Comparison of ENCODE assay signal across 9 cellular contexts in genomic region chr1:3610165-3610822, GRCh38. TPM values are rescaled to one million over a fixed set of nuclear protein-coding genes. Genes with fewer than 3 reads are reported as not detected.
A peak's percentile ranks its signal among the peaks of the same experiment; 100 is the strongest.
DNase-seq lines count a peak whose midpoint lies in the region; ATAC-seq, FAIRE-seq and TF ChIP-seq lines count a peak whose summit lies in the region.
"Had no signal": no experiment of that assay in that cellular context is flagged by ENCODE, and none has a peak within 500 bp of the region (broad histone marks: within the 10 kb centered on the region; RNA-seq: fewer than 3 reads in every experiment).

No MANE protein-coding gene starts in this region.

- H3K27me3 Mint-ChIP-seq in activated CD4-positive, alpha-beta T cell treated with anti-CD3 and anti-CD28 coated beads for 36 hours, result peaks cover 16% of the 10 kb centered on the region

- H3K9me3 Mint-ChIP-seq in activated CD4-positive, alpha-beta T cell treated with anti-CD3 and anti-CD28 coated beads for 36 hours (ENCODE audit: low read depth), result no peaks in the 10 kb centered on the region

- H3K4me3 Mint-ChIP-seq in activated CD4-positive, alpha-beta T cell treated with anti-CD3 and anti-CD28 coated beads for 36 hours, result peak overlapping the region; percentile 38

- POLR2A ChIA-PET in activated CD4-positive, alpha-beta T cell treated with anti-CD3 and anti-CD28 coated beads for 36 hours (lab: Charles Lee), result no interaction called here

- CTCF ChIA-PET in activated CD4-positive, alpha-beta T cell treated with anti-CD3 and anti-CD28 coated beads for 36 hours (lab: Charles Lee), result no interaction called here

- DNase-seq in activated CD4-positive, alpha-beta T cell treated with anti-CD3 and anti-CD28 coated beads for 36 hours, result no peak
- DNase-seq in activated CD4-positive, alpha-beta T cell treated with anti-CD3 and anti-CD28 coated beads, Interleukin-2, amount 50 U/mL, for 48 hours, result no peak
- DNase-seq in NCI-H2171 treated with DMSO at 0.1 percent for 48 hours (lab: John Stamatoyannopoulos, UW) (peak; percentile 98), fibroblast of gingiva (ENCODE audit: low read depth) (peak; percentile 42), T1000 (lab: John Stamatoyannopoulos, UW) (no peak), DMS53 treated with DMSO at 0.1 percent for 48 hours (lab: John Stamatoyannopoulos, UW; ENCODE audit: unreplicated experiment) (no peak), D721Med (ENCODE audit: insufficient read length, low spot score) (no peak)
- DNase-seq: right lobe of liver had no signal

- no peak for ATAC-seq in activated CD4-positive, alpha-beta T cell treated with anti-CD3 and anti-CD28 coated beads for 36 hours

- no peaks in the 10 kb centered on the region for H3K36me3 Mint-ChIP-seq in activated CD4-positive, alpha-beta T cell treated with anti-CD3 and anti-CD28 coated beads for 36 hours (ENCODE audit: low read depth)

- peak overlapping the region in 1 of 21 experiments; percentile 46 for H3K27ac ChIP-seq in skin epidermis
- H3K27ac ChIP-seq: right lobe of liver had no signal

- peak overlapping the region in 4 of 7 experiments; percentile 23 to 49 (median 44) for H3K4me3 ChIP-seq in skin epidermis

- no peak overlapping the region for H3K27ac Mint-ChIP-seq in activated CD4-positive, alpha-beta T cell treated with anti-CD3 and anti-CD28 coated beads for 36 hours

- intact Hi-C loops in activated CD4-positive, alpha-beta T cell treated with anti-CD3 and anti-CD28 coated beads for 36 hours (cut with DNase I, micrococcal nuclease), result no loop called here

- H3K4me1 Mint-ChIP-seq in activated CD4-positive, alpha-beta T cell treated with anti-CD3 and anti-CD28 coated beads for 36 hours, result peaks cover 5% of the 10 kb centered on the region

- no peak for FAIRE-seq in D721Med (lab: Jason Lieb, UNC)

- no peak for TF ChIP-seq CTCF in D721Med (IDR thresholded peaks at IDR 0.05; ENCODE audit: insufficient read depth, missing control alignments)

RNA-seq across cellular contexts. Expression of gene MEGF6, which starts 1.0 kb away (rescaled TPM):
- 1 to 10 TPM; 2.6 to 4.5 TPM for total RNA-seq in activated CD4-positive, alpha-beta T cell treated with anti-CD3 and anti-CD28 coated beads for 36 hours

RNA-seq across cellular contexts. Expression of gene TPRG1L, which starts 14.5 kb away (rescaled TPM):
- total RNA-seq in activated CD4-positive, alpha-beta T cell treated with anti-CD3 and anti-CD28 coated beads for 36 hours, result 1 to 10 TPM; 6.7 to 7.2 TPM

RNA-seq across cellular contexts. Expression of gene WRAP73, which starts 39.6 kb away (rescaled TPM):
- total RNA-seq in activated CD4-positive, alpha-beta T cell treated with anti-CD3 and anti-CD28 coated beads for 36 hours, result 10 to 100 TPM; 26.3 to 28.9 TPM

RNA-seq across cellular contexts. Expression of gene TP73, which starts 42.0 kb away (rescaled TPM):
- under 1 TPM; 0.32 to 0.40 TPM for total RNA-seq in activated CD4-positive, alpha-beta T cell treated with anti-CD3 and anti-CD28 coated beads for 36 hours

Comparison
In these comparisons a context has a peak if more than half of its experiments do, and no peak if none do; other contexts are left out.
1. DNase-seq: peak in NCI-H2171 treated with DMSO at 0.1 percent for 48 hours (single experiment) and fibroblast of gingiva (single experiment); none in activated CD4-positive, alpha-beta T cell treated with anti-CD3 and anti-CD28 coated beads for 36 hours (single experiment), activated CD4-positive, alpha-beta T cell treated with anti-CD3 and anti-CD28 coated beads, Interleukin-2, amount 50 U/mL, for 48 hours (0 of 2), T1000 (single experiment), DMS53 treated with DMSO at 0.1 percent for 48 hours (single experiment) and D721Med (single experiment).